Comparison of ENCODE assay signal across 16 cellular contexts in the genomic region with DNA sequence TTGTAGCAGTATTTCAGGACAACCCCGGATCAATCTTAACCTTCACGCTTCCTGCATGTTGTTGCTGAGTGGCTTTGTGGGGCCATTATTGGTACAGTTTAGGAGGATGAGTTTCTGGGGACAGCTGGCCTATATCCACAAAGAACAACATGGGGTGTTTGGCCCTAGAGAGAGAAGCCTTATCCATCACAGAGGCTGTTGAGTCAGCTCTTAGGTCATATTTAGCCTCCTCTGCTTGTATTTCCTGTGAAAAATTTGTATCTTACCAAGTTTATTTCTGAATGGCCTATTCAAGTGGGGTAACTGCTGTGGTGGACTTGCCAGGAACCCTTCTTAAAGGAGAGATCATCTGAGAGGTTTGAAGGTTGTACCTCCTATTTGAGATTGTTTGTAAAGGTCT.
DNase-seq lines count a peak whose midpoint lies in the region; ATAC-seq and TF ChIP-seq lines count a peak whose summit lies in the region.
"Had no signal": no experiment of that assay in that cellular context is flagged by ENCODE, and none has a peak within 500 bp of the region (broad histone marks: within the 10 kb centered on the region; RNA-seq: fewer than 3 reads in every experiment).

No MANE protein-coding gene starts in this region.

- H3K27me3 ChIP-seq in A673 (replicated peaks; ENCODE audit: insufficient read depth, low read depth, low read length, poor library complexity): no peaks in the 10 kb centered on the region
- no peaks in the 10 kb centered on the region for H3K27me3 ChIP-seq in CD8-positive, alpha-beta T cell (ENCODE audit: insufficient read depth, low read length)
- H3K27me3 ChIP-seq: adrenal gland, neutrophil, tibial artery had no signal

- peak; percentile 26 for ATAC-seq in CD8-positive, alpha-beta T cell
- ATAC-seq in WTC11 (no peak), memory B cell (ENCODE audit: low read depth) (no peak), HG03097 (IDR thresholded peaks at IDR 0.05; ENCODE audit: low FRiP score, unreplicated experiment) (no peak), GM18505 (IDR thresholded peaks at IDR 0.05; ENCODE audit: unreplicated experiment) (no peak), GM19035 (IDR thresholded peaks at IDR 0.05; ENCODE audit: unreplicated experiment) (no peak)
- ATAC-seq: left colon had no signal

- H3K9me3 ChIP-seq in A673 (ENCODE audit: low read depth, low read length, poor library complexity, severe bottlenecking): no peaks in the 10 kb centered on the region
- H3K9me3 ChIP-seq in CD8-positive, alpha-beta T cell (ENCODE audit: low read length): no peaks in the 10 kb centered on the region
- H3K9me3 ChIP-seq: adrenal gland, neutrophil, tibial artery had no signal

- no peaks in the 10 kb centered on the region for H3K27me3 Mint-ChIP-seq in CD8-positive, alpha-beta T cell (ENCODE audit: low read depth)
- H3K27me3 Mint-ChIP-seq in WTC11 (ENCODE audit: low read depth) (no peaks in the 10 kb centered on the region), memory B cell (no peaks in the 10 kb centered on the region)
- H3K27me3 Mint-ChIP-seq: central memory CD8-positive, alpha-beta T cell had no signal

- H3K27ac Mint-ChIP-seq in CD8-positive, alpha-beta T cell: peak overlapping the region; percentile 2
- H3K27ac Mint-ChIP-seq in WTC11: peak overlapping the region; percentile 67
- H3K27ac Mint-ChIP-seq in memory B cell: peak overlapping the region; percentile 35

- intact Hi-C loops in A673 (cut with micrococcal nuclease; ENCODE audit: unreplicated experiment): no loop called here
- intact Hi-C loops in CD8-positive, alpha-beta T cell (cut with DNase I, micrococcal nuclease): no loop called here

- H3K9me3 Mint-ChIP-seq in CD8-positive, alpha-beta T cell: no peaks in the 10 kb centered on the region
- no peaks in the 10 kb centered on the region for H3K9me3 Mint-ChIP-seq in WTC11
- H3K9me3 Mint-ChIP-seq in memory B cell: no peaks in the 10 kb centered on the region
- H3K9me3 Mint-ChIP-seq: central memory CD8-positive, alpha-beta T cell had no signal

- no peak for TF ChIP-seq POLR2A in GM18505 (IDR thresholded peaks at IDR 0.05; ENCODE audit: borderline replicate concordance, extremely low read depth, insufficient read depth, insufficient read length)

- POLR2A ChIA-PET in A673 (lab: Charles Lee; ENCODE audit: low non-redundant PET): no interaction called here
- POLR2A ChIA-PET in CD8-positive, alpha-beta T cell (lab: Charles Lee): no interaction called here
- POLR2A ChIA-PET in WTC11 (lab: Charles Lee): interaction anchor here (0.5 kb wide), 1 partner anchor 378 kb away, joined by 4 read pairs; no protein-coding TSS in a partner anchor

- no TSS peak for BruUV-seq in A673 (replicated peaks; lab: Mats Ljungman, UMichigan)

- no peaks in the 10 kb centered on the region for H3K36me3 Mint-ChIP-seq in CD8-positive, alpha-beta T cell
- H3K36me3 Mint-ChIP-seq in WTC11: no peaks in the 10 kb centered on the region
- no peaks in the 10 kb centered on the region for H3K36me3 Mint-ChIP-seq in memory B cell

- TF ChIP-seq CTCF in A673 (conservative IDR thresholded peaks at IDR 0.05; ENCODE audit: low read depth, low read length) (no peak), WTC11 (IDR thresholded peaks at IDR 0.05) (no peak)
- TF ChIP-seq CTCF in CD8-positive, alpha-beta T cell (IDR thresholded peaks at IDR 0.05): no peak

- peak overlapping the region; percentile 7 for H3K27ac ChIP-seq in A673 (ENCODE audit: low read depth, low read length, poor library complexity, severe bottlenecking)
- H3K27ac ChIP-seq in CD8-positive, alpha-beta T cell (ENCODE audit: low read depth, low read length): no peak overlapping the region
- H3K27ac ChIP-seq: adrenal gland, neutrophil, tibial artery had no signal

- H3K4me1 Mint-ChIP-seq in CD8-positive, alpha-beta T cell (ENCODE audit: low read depth): peaks cover 92% of the 10 kb centered on the region
- H3K4me1 Mint-ChIP-seq in WTC11 (peaks cover 86% of the 10 kb centered on the region), memory B cell (peaks cover 64% of the 10 kb centered on the region)

- no peak for DNase-seq in A673 (ENCODE audit: low spot score)
- no peak for DNase-seq in CD8-positive, alpha-beta T cell
- no peak for DNase-seq in WTC11 (ENCODE audit: low spot score)
- DNase-seq in memory B cell (ENCODE audit: low spot score in 2 of 2): no peak
- DNase-seq: adrenal gland, erythroblast, left colon, OCI-M1, SHP77, T-helper 2 cell, tibial artery had no signal

- H3K36me3 ChIP-seq in A673 (ENCODE audit: insufficient read depth, low read length, poor library complexity, severe bottlenecking): no peaks in the 10 kb centered on the region
- no peaks in the 10 kb centered on the region for H3K36me3 ChIP-seq in CD8-positive, alpha-beta T cell (ENCODE audit: insufficient read depth, low read length)
- H3K36me3 ChIP-seq: adrenal gland, neutrophil, tibial artery had no signal

- H3K4me1 ChIP-seq in A673 (ENCODE audit: insufficient read depth, low read length, poor library complexity, severe bottlenecking): peaks cover 57% of the 10 kb centered on the region
- peaks cover 86% of the 10 kb centered on the region for H3K4me1 ChIP-seq in CD8-positive, alpha-beta T cell (ENCODE audit: insufficient read depth, low read length)

- CTCF ChIA-PET in A673 (lab: Charles Lee): no interaction called here
- CTCF ChIA-PET in CD8-positive, alpha-beta T cell (lab: Charles Lee): no interaction called here
- CTCF ChIA-PET in WTC11 (lab: Charles Lee): interaction anchor here (1.7 to 2.6 kb wide), 2 partner anchors 17 to 56 kb away, joined by 10 to 19 read pairs; no protein-coding TSS in a partner anchor

- no peak overlapping the region for H3K4me3 Mint-ChIP-seq in CD8-positive, alpha-beta T cell
- H3K4me3 Mint-ChIP-seq in WTC11 (no peak overlapping the region), memory B cell (no peak overlapping the region)
- H3K4me3 Mint-ChIP-seq: central memory CD8-positive, alpha-beta T cell had no signal

- no peak overlapping the region for H3K4me3 ChIP-seq in A673 (ENCODE audit: low read depth, low read length, poor library complexity, severe bottlenecking)
- H3K4me3 ChIP-seq in CD8-positive, alpha-beta T cell (ENCODE audit: low read depth, low read length): no peak overlapping the region
- H3K4me3 ChIP-seq: adrenal gland, tibial artery had no signal

TF ChIP-seq in WTC11, 78 proteins besides CTCF, POLR2A, EP300 and RAD21 (continues in another document):
- TF ChIP-seq MXD4 (CRISPR knock-in tag; IDR thresholded peaks at IDR 0.05; ENCODE audit: borderline replicate concordance) (no peak), NR1H2 (CRISPR knock-in tag; IDR thresholded peaks at IDR 0.05) (no peak), ZNF263 (CRISPR knock-in tag; IDR thresholded peaks at IDR 0.05; ENCODE audit: low read depth) (no peak), JUN (CRISPR knock-in tag; IDR thresholded peaks at IDR 0.05) (no peak), CBFB (CRISPR knock-in tag; IDR thresholded peaks at IDR 0.05; ENCODE audit: low read depth) (no peak), CREB1 (CRISPR knock-in tag; IDR thresholded peaks at IDR 0.05) (no peak)
- TF ChIP-seq, protein P1, sequence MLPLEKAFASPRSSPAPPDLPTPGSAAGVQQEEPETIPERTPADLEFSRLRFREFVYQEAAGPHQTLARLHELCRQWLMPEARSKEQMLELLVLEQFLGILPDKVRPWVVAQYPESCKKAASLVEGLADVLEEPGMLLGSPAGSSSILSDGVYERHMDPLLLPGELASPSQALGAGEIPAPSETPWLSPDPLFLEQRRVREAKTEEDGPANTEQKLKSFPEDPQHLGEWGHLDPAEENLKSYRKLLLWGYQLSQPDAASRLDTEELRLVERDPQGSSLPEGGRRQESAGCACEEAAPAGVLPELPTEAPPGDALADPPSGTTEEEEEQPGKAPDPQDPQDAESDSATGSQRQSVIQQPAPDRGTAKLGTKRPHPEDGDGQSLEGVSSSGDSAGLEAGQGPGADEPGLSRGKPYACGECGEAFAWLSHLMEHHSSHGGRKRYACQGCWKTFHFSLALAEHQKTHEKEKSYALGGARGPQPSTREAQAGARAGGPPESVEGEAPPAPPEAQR (CRISPR knock-in tag; IDR thresholded peaks at IDR 0.05): no peak
- TF ChIP-seq, protein P2, sequence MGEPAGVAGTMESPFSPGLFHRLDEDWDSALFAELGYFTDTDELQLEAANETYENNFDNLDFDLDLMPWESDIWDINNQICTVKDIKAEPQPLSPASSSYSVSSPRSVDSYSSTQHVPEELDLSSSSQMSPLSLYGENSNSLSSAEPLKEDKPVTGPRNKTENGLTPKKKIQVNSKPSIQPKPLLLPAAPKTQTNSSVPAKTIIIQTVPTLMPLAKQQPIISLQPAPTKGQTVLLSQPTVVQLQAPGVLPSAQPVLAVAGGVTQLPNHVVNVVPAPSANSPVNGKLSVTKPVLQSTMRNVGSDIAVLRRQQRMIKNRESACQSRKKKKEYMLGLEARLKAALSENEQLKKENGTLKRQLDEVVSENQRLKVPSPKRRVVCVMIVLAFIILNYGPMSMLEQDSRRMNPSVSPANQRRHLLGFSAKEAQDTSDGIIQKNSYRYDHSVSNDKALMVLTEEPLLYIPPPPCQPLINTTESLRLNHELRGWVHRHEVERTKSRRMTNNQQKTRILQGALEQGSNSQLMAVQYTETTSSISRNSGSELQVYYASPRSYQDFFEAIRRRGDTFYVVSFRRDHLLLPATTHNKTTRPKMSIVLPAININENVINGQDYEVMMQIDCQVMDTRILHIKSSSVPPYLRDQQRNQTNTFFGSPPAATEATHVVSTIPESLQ (CRISPR knock-in tag; IDR thresholded peaks at IDR 0.05): no peak
- TF ChIP-seq, protein P3, sequence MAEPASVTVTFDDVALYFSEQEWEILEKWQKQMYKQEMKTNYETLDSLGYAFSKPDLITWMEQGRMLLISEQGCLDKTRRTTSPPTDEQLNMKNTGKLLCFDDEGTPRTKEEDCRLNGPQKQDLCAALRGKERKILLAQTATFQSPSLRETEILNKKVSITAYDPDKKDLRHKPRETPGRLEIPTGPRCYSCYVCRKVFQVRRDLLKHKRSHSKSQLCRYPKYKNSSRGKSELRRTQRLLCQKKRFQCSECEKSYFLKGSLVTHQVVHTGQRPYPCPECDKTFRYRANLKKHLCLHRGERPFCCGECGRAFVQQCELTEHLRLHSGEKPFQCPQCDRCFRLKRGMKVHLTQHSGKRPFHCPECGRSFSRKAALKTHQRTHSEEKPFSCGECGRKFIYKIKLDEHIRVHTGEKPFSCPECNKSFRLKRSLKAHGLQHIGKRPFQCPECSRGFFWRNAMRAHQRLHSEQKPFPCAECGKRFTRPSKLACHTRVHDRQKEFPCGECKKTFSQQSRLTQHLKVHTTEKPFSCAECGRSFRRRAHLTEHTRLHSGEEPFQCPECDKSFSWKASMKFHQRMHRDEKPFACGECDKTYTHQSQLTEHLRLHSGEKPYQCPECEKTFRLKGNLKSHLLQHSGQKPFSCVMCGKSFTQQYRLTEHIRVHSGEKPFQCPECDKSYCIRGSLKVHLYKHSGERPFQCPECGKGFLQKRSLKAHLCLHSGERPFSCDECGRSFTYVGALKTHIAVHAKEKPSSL (CRISPR knock-in tag; conservative IDR thresholded peaks at IDR 0.05): no peak
- TF ChIP-seq, protein P4, sequence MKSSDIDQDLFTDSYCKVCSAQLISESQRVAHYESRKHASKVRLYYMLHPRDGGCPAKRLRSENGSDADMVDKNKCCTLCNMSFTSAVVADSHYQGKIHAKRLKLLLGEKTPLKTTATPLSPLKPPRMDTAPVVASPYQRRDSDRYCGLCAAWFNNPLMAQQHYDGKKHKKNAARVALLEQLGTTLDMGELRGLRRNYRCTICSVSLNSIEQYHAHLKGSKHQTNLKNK (CRISPR knock-in tag; IDR thresholded peaks at IDR 0.05): no peak

Comparison
In these comparisons a context has a peak if more than half of its experiments do, and no peak if none do; other contexts are left out.
1. H3K27ac Mint-ChIP-seq: peak in every context shown above with its lines; median percentile 67 in WTC11; 35 in memory B cell; 2 in CD8-positive, alpha-beta T cell.